9 cellular contexts compared by ENCODE assay signal in the genomic region with DNA sequence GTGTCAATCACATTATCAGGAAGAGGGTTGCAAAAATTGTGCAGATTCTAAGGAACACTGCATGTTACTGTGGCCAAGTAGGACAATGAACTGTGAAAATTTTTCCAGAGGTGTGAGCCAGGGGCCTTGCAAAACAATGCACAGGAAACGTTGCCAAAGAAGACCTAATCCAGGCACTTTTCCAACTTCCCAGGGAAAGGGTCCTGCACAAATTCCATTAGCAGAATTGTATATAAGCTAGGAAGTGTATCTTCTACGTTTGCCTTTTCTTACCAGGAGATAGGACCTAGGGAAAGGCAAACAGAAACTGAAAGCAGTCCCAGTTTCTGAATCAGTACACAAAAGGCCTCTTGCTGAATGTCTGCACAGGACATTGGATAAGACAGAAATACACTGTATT.
DNase-seq lines count a peak whose midpoint lies in the region; ATAC-seq, FAIRE-seq and TF ChIP-seq lines count a peak whose summit lies in the region.
"Had no signal": no experiment of that assay in that cellular context is flagged by ENCODE, and none has a peak within 500 bp of the region (broad histone marks: within the 10 kb centered on the region; RNA-seq: fewer than 3 reads in every experiment).

No MANE protein-coding gene starts in this region.

- H3K4ac ChIP-seq in H1 (replicated peaks; ENCODE audit: insufficient read length, low read depth, low read length), result no peak overlapping the region
- no peak overlapping the region for H3K4ac ChIP-seq in mesenchymal stem cell (ENCODE audit: low read depth in 1 of 2, low read length in 2 of 2)

- H3K9ac ChIP-seq in Loucy (ENCODE audit: low read depth, low read length, poor library complexity, severe bottlenecking) (peak overlapping the region; percentile 18), H1 (replicated peaks in 1 of 4; ENCODE audit: extremely low read depth in 1 of 4, low read depth in 3 of 4, low read length in 3 of 4) (no peak overlapping the region), mesenchymal stem cell (ENCODE audit: low read length) (peak overlapping the region; percentile 73)

- no peak for ATAC-seq in A549
- no peak for ATAC-seq in GM21825 (IDR thresholded peaks at IDR 0.05; ENCODE audit: unreplicated experiment)
- no peak for ATAC-seq in HG03175 (IDR thresholded peaks at IDR 0.05; ENCODE audit: unreplicated experiment)
- no peak for ATAC-seq in HG03159 (IDR thresholded peaks at IDR 0.05; ENCODE audit: unreplicated experiment)

- no peak overlapping the region for H4K91ac ChIP-seq in H1 (replicated peaks; ENCODE audit: insufficient read length, low read length)
- no peak overlapping the region for H4K91ac ChIP-seq in mesenchymal stem cell (ENCODE audit: low read length)

- H3K18ac ChIP-seq in H1 (ENCODE audit: extremely low read depth, low read length) (no peak overlapping the region), mesenchymal stem cell (ENCODE audit: low read depth in 1 of 2, low read length in 2 of 2) (no peak overlapping the region)

- H4K20me1 ChIP-seq in Loucy (ENCODE audit: insufficient read depth, low read length, poor library complexity, severe bottlenecking) (no peaks in the 10 kb centered on the region), H1 (replicated peaks in 1 of 2; ENCODE audit: control insufficient read depth in 1 of 2, insufficient read depth in 2 of 2, low read length in 2 of 2) (no peaks in the 10 kb centered on the region)

- H3K4me2 ChIP-seq in A549 (peak overlapping the region; percentile 51), Loucy (ENCODE audit: low read depth, low read length, poor library complexity, severe bottlenecking) (peak overlapping the region; percentile 64), H1 (ENCODE audit: insufficient read depth in 1 of 2, low read depth in 2 of 2, low read length in 2 of 2) (no peak overlapping the region), mesenchymal stem cell (ENCODE audit: low read length, poor library complexity, severe bottlenecking) (no peak overlapping the region)

- TF ChIP-seq CTCF in A549 (IDR thresholded peaks at IDR 0.05), result no peak
- no peak for TF ChIP-seq CTCF in Loucy (conservative IDR thresholded peaks at IDR 0.05; ENCODE audit: low read length)
- TF ChIP-seq CTCF in H1 (IDR thresholded peaks at IDR 0.05; ENCODE audit: control extremely low read depth in 1 of 3, insufficient read depth in 1 of 3, low read depth in 1 of 3, low read length in 3 of 3), result no peak

- H2BK15ac ChIP-seq in H1 (ENCODE audit: low read length) (no peak overlapping the region), mesenchymal stem cell (ENCODE audit: low read depth, poor library complexity, severe bottlenecking) (no peak overlapping the region)

- DNase-seq in A549 (ENCODE audit: low read depth in 1 of 2, low spot score in 1 of 2) (no peak), H1 (ENCODE audit: low read depth in 1 of 2, low spot score in 2 of 2) (no peak), mesenchymal stem cell (peak; percentile 74)
- DNase-seq in stimulated activated CD4-positive, alpha-beta T cell treated with anti-CD3 and anti-CD28 coated beads, Interleukin-15, amount 100 ng/mL, for 24 hours, result no peak

- TF ChIP-seq EP300 in A549 (IDR thresholded peaks at IDR 0.05), result no peak
- TF ChIP-seq EP300 in H1 (IDR thresholded peaks at IDR 0.05; ENCODE audit: borderline replicate concordance in 1 of 2, low read depth in 2 of 2, low read length in 2 of 2), result no peak

- H3K79me2 ChIP-seq in Loucy (ENCODE audit: insufficient read depth, low read length), result no peaks in the 10 kb centered on the region
- no peaks in the 10 kb centered on the region for H3K79me2 ChIP-seq in H1 (ENCODE audit: control insufficient read depth in 1 of 2, insufficient read depth in 2 of 2, low read length in 2 of 2)

- H3K4me3 ChIP-seq in A549 (no peak overlapping the region), Loucy (ENCODE audit: low read length, poor library complexity, severe bottlenecking) (peak overlapping the region; percentile 63), H1 (ENCODE audit: extremely low read depth in 1 of 4, insufficient read depth in 2 of 4, low read depth in 3 of 4, low read length in 4 of 4) (no peak overlapping the region), mesenchymal stem cell (ENCODE audit: insufficient read depth in 1 of 2, low read depth in 1 of 2, low read length in 2 of 2) (peak overlapping the region in 1 of 2 experiments; percentile 69)
- H3K4me3 ChIP-seq: cardiac muscle cell had no signal

- H2AFZ ChIP-seq in Loucy (ENCODE audit: low read length), result peak overlapping the region; percentile 89
- H2AFZ ChIP-seq in H1 (ENCODE audit: low read length), result 0 out of 2 replicates have a peak overlapping the region, but pooled peaks have one; percentile 16
- H2AFZ ChIP-seq in mesenchymal stem cell (ENCODE audit: low read depth, low read length), result no peak overlapping the region

- H4K8ac ChIP-seq in H1 (ENCODE audit: extremely low read depth, insufficient read depth, low read length) (no peak overlapping the region), mesenchymal stem cell (ENCODE audit: low read length) (peak overlapping the region; percentile 91)

- H3F3A ChIP-seq in Loucy (ENCODE audit: low read depth), result no peaks in the 10 kb centered on the region

- TF ChIP-seq RAD21 in A549 (conservative IDR thresholded peaks at IDR 0.05 in 1 of 2, IDR thresholded peaks at IDR 0.05 in 1 of 2) (no peak), H1 (IDR thresholded peaks at IDR 0.05 in 1 of 2, conservative IDR thresholded peaks at IDR 0.05 in 1 of 2; ENCODE audit: low read depth in 2 of 2, low read length in 2 of 2) (no peak)

- no peaks in the 10 kb centered on the region for H3K4me1 ChIP-seq in A549
- peaks cover 11% of the 10 kb centered on the region for H3K4me1 ChIP-seq in Loucy (ENCODE audit: insufficient read depth, low read length, poor library complexity, severe bottlenecking)
- H3K4me1 ChIP-seq in H1 (replicated peaks in 1 of 4; ENCODE audit: control insufficient read depth in 3 of 4, insufficient read depth in 4 of 4, low read length in 3 of 4), result no peaks in the 10 kb centered on the region
- no peaks in the 10 kb centered on the region for H3K4me1 ChIP-seq in mesenchymal stem cell (ENCODE audit: control insufficient read depth, insufficient read depth, low read depth, low read length)

- H3K27ac ChIP-seq in A549 (no peak overlapping the region), H1 (ENCODE audit: low read depth, low read length) (no peak overlapping the region), mesenchymal stem cell (ENCODE audit: low read length, poor library complexity, severe bottlenecking) (no peak overlapping the region)
- H3K27ac ChIP-seq: cardiac muscle cell had no signal

- H2BK12ac ChIP-seq in H1 (ENCODE audit: low read depth, low read length) (no peak overlapping the region), mesenchymal stem cell (ENCODE audit: low read length in 2 of 2) (no peak overlapping the region)

- TF ChIP-seq POLR2A in A549 (IDR thresholded peaks at IDR 0.05; ENCODE audit: low read length) (no peak), H1 (IDR thresholded peaks at IDR 0.05; ENCODE audit: control extremely low read depth in 1 of 2, low read depth in 2 of 2, low read length in 2 of 2) (no peak)

- H3K9me3 ChIP-seq in A549, result no peaks in the 10 kb centered on the region
- no peaks in the 10 kb centered on the region for H3K9me3 ChIP-seq in Loucy (ENCODE audit: insufficient read depth, low read depth, low read length)
- H3K9me3 ChIP-seq in H1 (ENCODE audit: insufficient read depth in 2 of 2, low read depth in 1 of 2, low read length in 1 of 2), result no peaks in the 10 kb centered on the region
- no peaks in the 10 kb centered on the region for H3K9me3 ChIP-seq in mesenchymal stem cell (ENCODE audit: control insufficient read depth, low read length)

- no peak overlapping the region for H2BK20ac ChIP-seq in H1 (ENCODE audit: low read length)

- H3K14ac ChIP-seq in H1 (ENCODE audit: insufficient read length), result no peak overlapping the region
- no peak overlapping the region for H3K14ac ChIP-seq in mesenchymal stem cell (ENCODE audit: low read length in 2 of 2)

- H3K23me2 ChIP-seq in H1 (ENCODE audit: low read depth, low read length), result no peaks in the 10 kb centered on the region

- POLR2A ChIA-PET in A549 (lab: Yijun Ruan, JAX) (no interaction called here), H1 (lab: Charles Lee; ENCODE audit: partially characterized antibody) (no interaction called here)

- H2BK5ac ChIP-seq in H1 (ENCODE audit: low read depth, low read length) (no peak overlapping the region), mesenchymal stem cell (ENCODE audit: low read depth, low read length, poor library complexity, severe bottlenecking) (no peak overlapping the region)

- H3K36me3 ChIP-seq in Loucy (ENCODE audit: insufficient read depth, low read length) (no peaks in the 10 kb centered on the region), H1 (ENCODE audit: control insufficient read depth in 2 of 4, insufficient read depth in 4 of 4, low read length in 3 of 4) (no peaks in the 10 kb centered on the region), mesenchymal stem cell (ENCODE audit: control insufficient read depth in 1 of 2, insufficient read depth in 2 of 2, low read depth in 1 of 2, low read length in 2 of 2) (no peaks in the 10 kb centered on the region)
- H3K36me3 ChIP-seq: cardiac muscle cell had no signal

- CTCF ChIA-PET in A549 (lab: Yijun Ruan, JAX), result no interaction called here
- CTCF ChIA-PET in H1 (lab: Charles Lee; ENCODE audit: partially characterized antibody), result no interaction called here

- H2BK120ac ChIP-seq in H1 (replicated peaks; ENCODE audit: low read depth, low read length) (no peak overlapping the region), mesenchymal stem cell (ENCODE audit: low read depth, low read length) (peak overlapping the region; percentile 52)

- no peaks in the 10 kb centered on the region for H3K9me2 ChIP-seq in Loucy (replicated peaks; ENCODE audit: low read depth, low read length)

- H3K23ac ChIP-seq in H1 (ENCODE audit: insufficient read length), result no peak overlapping the region
- H3K23ac ChIP-seq in mesenchymal stem cell (ENCODE audit: low read length in 2 of 2), result no peak overlapping the region

- no peak overlapping the region for H4K5ac ChIP-seq in H1 (ENCODE audit: insufficient read length, low read depth, low read length)

- 15% methylated on average over 2 of the region's 2 CpGs for WGBS in A549 (ENCODE audit: missing lambda C conversion rate)
- 79% methylated on average over 2 of the region's 2 CpGs; no CpG with 5 or more reads in 1 of the 2 experiments for WGBS in H1 (ENCODE audit: extremely low coverage in 1 of 2, insufficient coverage in 1 of 2, insufficient read length in 1 of 2, insufficient replicate concordance in 2 of 2, low coverage in 1 of 2, low lambda C conversion rate in 2 of 2, missing lambda C conversion rate in 1 of 2), 2 experiments
- WGBS in mesenchymal stem cell, result 33% methylated on average over 1 of the region's 2 CpGs

- H3K79me1 ChIP-seq in H1 (ENCODE audit: low read depth, low read length) (no peaks in the 10 kb centered on the region), mesenchymal stem cell (replicated peaks; ENCODE audit: low read length, poor library complexity, severe bottlenecking) (no peaks in the 10 kb centered on the region)

- H2AK5ac ChIP-seq in H1 (ENCODE audit: low read depth, low read length) (no peak overlapping the region), mesenchymal stem cell (ENCODE audit: low read length, severe bottlenecking) (no peak overlapping the region)

- FAIRE-seq in A549 (lab: Jason Lieb, UNC), result no peak
- no peak for FAIRE-seq in H1 (lab: Jason Lieb, UNC)

- no peaks in the 10 kb centered on the region for H3K27me3 ChIP-seq in Loucy (ENCODE audit: insufficient read depth, low read length, poor library complexity, severe bottlenecking)
- H3K27me3 ChIP-seq in H1 (replicated peaks in 1 of 4; ENCODE audit: control insufficient read depth in 3 of 4, extremely low read depth in 1 of 4, insufficient read depth in 3 of 4, low read length in 3 of 4), result no peaks in the 10 kb centered on the region
- H3K27me3 ChIP-seq in mesenchymal stem cell (ENCODE audit: control insufficient read depth in 1 of 2, insufficient read depth in 1 of 2, low read length in 2 of 2), result no peaks in the 10 kb centered on the region
- H3K27me3 ChIP-seq: cardiac muscle cell had no signal

- H3K56ac ChIP-seq in H1 (replicated peaks; ENCODE audit: insufficient read length, low read depth, low read length), result no peak overlapping the region

Comparison
In these comparisons a context has a peak if more than half of its experiments do, and no peak if none do; other contexts are left out.
1. H3K4me2 ChIP-seq: peak in A549 (single experiment) and Loucy (single experiment); none in H1 (0 of 2) and mesenchymal stem cell (single experiment).
2. H3K9ac ChIP-seq: peak in Loucy (single experiment) and mesenchymal stem cell (single experiment); none in H1 (0 of 4).